In genomic region chr17:29807520-29808361, GRCh38 we compare ENCODE assay signal across 8 cellular contexts.
DNase-seq lines count a peak whose midpoint lies in the region; ATAC-seq and TF ChIP-seq lines count a peak whose summit lies in the region.

No MANE protein-coding gene starts in this region.

- H3K36me3 ChIP-seq in Caco-2 (ENCODE audit: control insufficient read depth, insufficient read depth, low read length) (no peaks in the 10 kb centered on the region), IMR-90 (ENCODE audit: control insufficient read depth, insufficient read depth, low read length) (no peaks in the 10 kb centered on the region), SJSA1 (no peaks in the 10 kb centered on the region), thyroid gland (no peaks in the 10 kb centered on the region)

- H3K4me1 ChIP-seq in Caco-2 (no peaks in the 10 kb centered on the region), IMR-90 (ENCODE audit: control insufficient read depth, insufficient read depth, low read length) (peaks cover 2% of the 10 kb centered on the region; the same call in 1 of the 2 replicates), SJSA1 (replicated peaks) (peaks cover 21% of the 10 kb centered on the region), foreskin keratinocyte (peaks cover 14% of the 10 kb centered on the region), thyroid gland (peaks cover 0 to 4% of the 10 kb centered on the region in 2 donors)

- no peak overlapping the region for H3K27ac Mint-ChIP-seq in Caco-2 (ENCODE audit: unreplicated experiment)

- no peak overlapping the region for H3K14ac ChIP-seq in IMR-90 (replicated peaks; ENCODE audit: low read depth, low read length)

- no peak overlapping the region for H3K9ac ChIP-seq in IMR-90 (ENCODE audit: low read depth, low read length)

- H2BK5ac ChIP-seq in IMR-90 (ENCODE audit: low read depth, low read length, poor library complexity, severe bottlenecking), result no peak overlapping the region

- H3K18ac ChIP-seq in IMR-90 (ENCODE audit: low read depth, low read length), result no peak overlapping the region

- H4K20me1 ChIP-seq in IMR-90 (ENCODE audit: insufficient read depth, low read length), result no peaks in the 10 kb centered on the region

- intact Hi-C loops in Caco-2 (cut with micrococcal nuclease; ENCODE audit: unreplicated experiment), result loop anchor here (1.0 to 2.0 kb wide), 3 partner anchors 124 to 285 kb away; no protein-coding TSS in a partner anchor
- intact Hi-C loops in IMR-90 (cut with micrococcal nuclease), result loop anchor here (1.0 kb wide), 3 partner anchors 124 to 286 kb away; no protein-coding TSS in a partner anchor
- intact Hi-C loops in thyroid gland (cut with DNase I), result loop anchor here (5.0 kb wide), 1 partner anchor 125 kb away; the partner anchor contains the start of gene SSH2

- no peak overlapping the region for H3K56ac ChIP-seq in IMR-90 (ENCODE audit: extremely low read depth, insufficient read depth, low read length)

- no peak overlapping the region for H3K4me3 Mint-ChIP-seq in Caco-2 (ENCODE audit: unreplicated experiment)

- CTCF ChIA-PET in Caco-2 (lab: Charles Lee) (interaction anchor here (0.6 to 2.1 kb wide), 22 partner anchors 18 to 1152 kb away, joined by 3 to 60 read pairs (median 6); partner anchors contain the start of gene SSH2), IMR-90 (lab: Yijun Ruan, JAX) (interaction anchor here (0.5 to 5.2 kb wide), 19 partner anchors 9 to 288 kb away, joined by 3 to 52 read pairs (median 3); partner anchors contain the start of gene SSH2)

- no peak overlapping the region for H2AK5ac ChIP-seq in IMR-90 (ENCODE audit: low read depth, low read length)

- no peak overlapping the region for H3K23ac ChIP-seq in IMR-90 (ENCODE audit: low read depth, low read length)

- 0 out of 4 replicates have a peak overlapping the region, but pooled peaks of 1 of the 2 experiments have one; percentile 17 for H4K8ac ChIP-seq in IMR-90 (ENCODE audit: low read depth in 2 of 2, low read length in 2 of 2)

- no peak overlapping the region for H2AFZ ChIP-seq in IMR-90 (replicated peaks; ENCODE audit: low read length, poor library complexity)

- no peaks in the 10 kb centered on the region for H3K27me3 Mint-ChIP-seq in Caco-2 (ENCODE audit: insufficient read depth, unreplicated experiment)

- POLR2A ChIA-PET in Caco-2 (lab: Charles Lee), result interaction anchor here (0.7 kb wide), 2 partner anchors 122 to 124 kb away, joined by 5 to 12 read pairs; partner anchors contain the start of gene SSH2
- POLR2A ChIA-PET in IMR-90 (lab: Charles Lee; ENCODE audit: unreplicated experiment), result interaction anchor here (0.7 kb wide), 1 partner anchor 30 kb away, joined by 24 read pairs; no protein-coding TSS in a partner anchor

- H3K9me3 ChIP-seq in Caco-2 (no peaks in the 10 kb centered on the region), IMR-90 (ENCODE audit: control insufficient read depth, insufficient read depth, low read length) (no peaks in the 10 kb centered on the region), SJSA1 (replicated peaks) (no peaks in the 10 kb centered on the region), thyroid gland (no peaks in the 10 kb centered on the region)

- dilution Hi-C loops in IMR-90 (cut with HindIII; ENCODE audit: low sequenced_read_pairs, unreplicated experiment), result no loop called here

- peak overlapping the region; percentile 60; the same call in 1 of the 2 replicates for H2BK20ac ChIP-seq in IMR-90 (ENCODE audit: low read depth, low read length)

- TF ChIP-seq RAD21 in IMR-90 (IDR thresholded peaks at IDR 0.05; ENCODE audit: low read length), result peak; percentile 98

- no peaks in the 10 kb centered on the region for H3K9me1 ChIP-seq in IMR-90 (ENCODE audit: insufficient read depth, low read length)

- no peaks in the 10 kb centered on the region for H3K9me3 Mint-ChIP-seq in Caco-2 (ENCODE audit: unreplicated experiment)

- ATAC-seq in IMR-90 (ENCODE audit: low read depth) (peak; percentile 90), foreskin keratinocyte (peak; percentile 50), HG02970 (IDR thresholded peaks at IDR 0.05; ENCODE audit: low FRiP score, unreplicated experiment) (no peak)

- peak; percentile 47; the same call in 1 of the 2 replicates for TF ChIP-seq POLR2A in IMR-90 (IDR thresholded peaks at IDR 0.05; ENCODE audit: low read depth, low read length)
- no peak for TF ChIP-seq POLR2A in thyroid gland (IDR thresholded peaks at IDR 0.05)

- 0 out of 4 replicates have a peak, but pooled peaks cover 7 to 15% of the 10 kb centered on the region in 2 experiments for H3K79me1 ChIP-seq in IMR-90 (ENCODE audit: low read depth in 1 of 2, low read length in 2 of 2)

- no TSS peak for BruUV-seq in Caco-2 (replicated peaks; lab: Mats Ljungman, UMichigan)
- BruUV-seq in IMR-90 (replicated peaks; lab: Mats Ljungman, UMichigan), result no TSS peak

- 100% methylated on average over 2 of the region's 14 CpGs; no CpG with 5 or more reads in 1 of the 2 experiments for WGBS in IMR-90 (ENCODE audit: extremely low coverage in 2 of 2, insufficient read length in 1 of 2), 2 experiments
- 68 to 72% methylated on average over 14 of the region's 14 CpGs for WGBS in thyroid gland, 2 donors

- H3K27ac ChIP-seq in IMR-90 (ENCODE audit: insufficient read depth, low read length) (no peak overlapping the region), SJSA1 (peak overlapping the region; percentile 70), foreskin keratinocyte (no peak overlapping the region), thyroid gland (no peak overlapping the region)

- DNase-seq in Caco-2 (peak; percentile 70 to 80), IMR-90 (peak; percentile 74), SJSA1 (ENCODE audit: low read depth in 1 of 2, low spot score in 2 of 2) (peak; percentile 66 to 71), foreskin keratinocyte (peak in 1 of 2 donors; percentile 57), occipital lobe (lab: John Stamatoyannopoulos, UW) (peak; percentile 40), thyroid gland (peak; percentile 65 to 78)
- DNase-seq in activated effector memory CD4-positive, alpha-beta T cell treated with Interleukin-2 at 50 U/mL for 16 hours, result peak; percentile 41

- H3K4me1 Mint-ChIP-seq in Caco-2 (ENCODE audit: low read depth, unreplicated experiment), result no peaks in the 10 kb centered on the region

- H3K36me3 Mint-ChIP-seq in Caco-2 (ENCODE audit: insufficient read depth, unreplicated experiment), result no peaks in the 10 kb centered on the region

- H3K4me3 ChIP-seq in Caco-2 (ENCODE audit: low read depth, low read length) (no peak overlapping the region), IMR-90 (ENCODE audit: insufficient read depth, low read depth, low read length) (no peak overlapping the region), SJSA1 (no peak overlapping the region), thyroid gland (replicated peaks in 1 of 3) (no peak overlapping the region)

- no peak overlapping the region for H3K4me2 ChIP-seq in IMR-90 (ENCODE audit: low read depth, low read length)

- in situ Hi-C loops in IMR-90 (cut with MboI; ENCODE audit: low sequenced_read_pairs), result loop anchor here (5.0 to 10.0 kb wide), 3 partner anchors 125 to 277 kb away; partner anchors contain the start of gene SSH2

- no peak overlapping the region for H2AK9ac ChIP-seq in IMR-90 (replicated peaks; ENCODE audit: low read depth, low read length, poor library complexity)

- TF ChIP-seq CTCF in Caco-2 (IDR thresholded peaks at IDR 0.05; ENCODE audit: insufficient read depth in 1 of 2, low read depth in 1 of 2, low read length in 1 of 2, severe bottlenecking in 1 of 2, unreplicated experiment in 1 of 2), result peak; percentile 85 to 87
- TF ChIP-seq CTCF in IMR-90 (conservative IDR thresholded peaks at IDR 0.05; ENCODE audit: low read depth, low read length), result peak; percentile 93
- peak; percentile 89 for TF ChIP-seq CTCF in foreskin keratinocyte (conservative IDR thresholded peaks at IDR 0.05)
- TF ChIP-seq CTCF in thyroid gland (IDR thresholded peaks at IDR 0.05), result peak; percentile 46 to 81 (median 76)

- H2BK15ac ChIP-seq in IMR-90 (ENCODE audit: low read depth, low read length), result no peak overlapping the region

- H3K27me3 ChIP-seq in Caco-2 (replicated peaks; ENCODE audit: control insufficient read depth, insufficient read depth, low read length) (no peaks in the 10 kb centered on the region), IMR-90 (ENCODE audit: control insufficient read depth, insufficient read depth, low read length) (no peaks in the 10 kb centered on the region), SJSA1 (replicated peaks) (no peaks in the 10 kb centered on the region), foreskin keratinocyte (no peaks in the 10 kb centered on the region), thyroid gland (no peaks in the 10 kb centered on the region)

- peak overlapping the region; percentile 8; the same call in 1 of the 2 replicates for H2BK120ac ChIP-seq in IMR-90 (ENCODE audit: low read depth, low read length)

- H3K4ac ChIP-seq in IMR-90 (ENCODE audit: low read depth, low read length), result no peak overlapping the region

- no peak overlapping the region for H4K91ac ChIP-seq in IMR-90 (ENCODE audit: insufficient read depth, low read depth, low read length)

- H4K5ac ChIP-seq in IMR-90 (ENCODE audit: low read depth, low read length), result no peak overlapping the region

TF ChIP-seq in IMR-90, 13 proteins besides CTCF, POLR2A, EP300 and RAD21:
- TF ChIP-seq SMC3 (IDR thresholded peaks at IDR 0.05; ENCODE audit: low read depth, low read length) (peak; percentile 96), MAZ (IDR thresholded peaks at IDR 0.05; ENCODE audit: borderline replicate concordance, low read depth, low read length) (no peak), NFE2L2 (IDR thresholded peaks at IDR 0.05; ENCODE audit: low read depth, low read length) (no peak), CEBPB (IDR thresholded peaks at IDR 0.05; ENCODE audit: low read depth, low read length) (no peak), USF2 (IDR thresholded peaks at IDR 0.05; ENCODE audit: low read depth, low read length) (no peak)
